In genomic region chr5:132024789-132025402, GRCh38 we compare ENCODE assay signal across 23 cellular contexts. TPM values are rescaled to one million over a fixed set of nuclear protein-coding genes. Genes with fewer than 3 reads are reported as not detected.
DNase-seq lines count a peak whose midpoint lies in the region; ATAC-seq and TF ChIP-seq lines count a peak whose summit lies in the region.
"Had no signal": no experiment of that assay in that cellular context is flagged by ENCODE, and none has a peak within 500 bp of the region (broad histone marks: within the 10 kb centered on the region; RNA-seq: fewer than 3 reads in every experiment).

No MANE protein-coding gene starts in this region.

- peak; percentile 4 for DNase-seq in GM20000 (ENCODE audit: low spot score)
- DNase-seq in KBM-7: peak; percentile 18
- peak; percentile 14 for DNase-seq in fibroblast of pulmonary artery (ENCODE audit: low read depth)
- no peak for DNase-seq in NCI-H1417 treated with DMSO at 0.1 percent for 48 hours (lab: John Stamatoyannopoulos, UW)
- DNase-seq in cerebellum (ENCODE audit: low spot score): no peak
- DNase-seq: activated CD4-positive, alpha-beta T cell treated with anti-CD3 and anti-CD28 coated beads, Interleukin-2, amount 50 U/mL, for 48 hours; activated effector memory CD4-positive, alpha-beta T cell treated with Interleukin-2 at 50 U/mL for 16 hours; amygdala; cerebellar nuclear complex; DND-41; gastrocnemius medialis; lower lobe of right lung; naive thymus-derived CD4-positive, alpha-beta T cell; NCI-H1436 treated with DMSO at 0.1 percent for 48 hours; NCI-H446; OCI-M1; spleen; stimulated activated naive CD4-positive, alpha-beta T cell; transverse colon had no signal

- ATAC-seq in HG03196 (IDR thresholded peaks at IDR 0.05; ENCODE audit: unreplicated experiment): no peak
- ATAC-seq: gastrocnemius medialis; lower lobe of right lung; naive thymus-derived CD4-positive, alpha-beta T cell; psoas muscle had no signal

- TF ChIP-seq CTCF in GM20000 (IDR thresholded peaks at IDR 0.05; ENCODE audit: extremely low read depth, missing control alignments) (no peak), fibroblast of pulmonary artery (IDR thresholded peaks at IDR 0.05; ENCODE audit: low read length, missing control alignments) (no peak)

- no peak overlapping the region for H3K4me3 ChIP-seq in fibroblast of pulmonary artery (replicated peaks; ENCODE audit: low read depth, low read length)
- H3K4me3 ChIP-seq: gastrocnemius medialis, lower lobe of right lung, psoas muscle, SK-N-MC, spleen, transverse colon had no signal

- in situ Hi-C loops in KBM-7 (cut with MboI; ENCODE audit: low pct_unique_long_range_greater_than_20kb, low sequenced_read_pairs): loop anchor here (25.0 kb wide), 3 partner anchors 213 to 588 kb away; no protein-coding TSS in a partner anchor

RNA-seq across cellular contexts. Expression of gene ACSL6, which starts 13.4 kb away (rescaled TPM):
- total RNA-seq in cerebellum: 55.9 TPM
- total RNA-seq: LHCN-M2 had no signal

RNA-seq across cellular contexts. Expression of gene IL3, which starts 35.6 kb away (rescaled TPM):
- total RNA-seq in cerebellum: not detected
- total RNA-seq: gastrocnemius medialis, LHCN-M2, lower lobe of right lung, psoas muscle, spleen, transverse colon had no signal

RNA-seq across cellular contexts. Expression of gene CSF2, which starts 48.7 kb away (rescaled TPM):
- total RNA-seq in cerebellum: not detected
- total RNA-seq: gastrocnemius medialis, LHCN-M2, psoas muscle, spleen, transverse colon had no signal

Comparison
In these comparisons a context has a peak if more than half of its experiments do, and no peak if none do; other contexts are left out.
1. DNase-seq: peak in GM20000 (single experiment), KBM-7 (single experiment) and fibroblast of pulmonary artery (single experiment); none in NCI-H1417 treated with DMSO at 0.1 percent for 48 hours (single experiment) and cerebellum (single experiment).